Comparison of ENCODE assay signal across 11 cellular contexts in the genomic region with DNA sequence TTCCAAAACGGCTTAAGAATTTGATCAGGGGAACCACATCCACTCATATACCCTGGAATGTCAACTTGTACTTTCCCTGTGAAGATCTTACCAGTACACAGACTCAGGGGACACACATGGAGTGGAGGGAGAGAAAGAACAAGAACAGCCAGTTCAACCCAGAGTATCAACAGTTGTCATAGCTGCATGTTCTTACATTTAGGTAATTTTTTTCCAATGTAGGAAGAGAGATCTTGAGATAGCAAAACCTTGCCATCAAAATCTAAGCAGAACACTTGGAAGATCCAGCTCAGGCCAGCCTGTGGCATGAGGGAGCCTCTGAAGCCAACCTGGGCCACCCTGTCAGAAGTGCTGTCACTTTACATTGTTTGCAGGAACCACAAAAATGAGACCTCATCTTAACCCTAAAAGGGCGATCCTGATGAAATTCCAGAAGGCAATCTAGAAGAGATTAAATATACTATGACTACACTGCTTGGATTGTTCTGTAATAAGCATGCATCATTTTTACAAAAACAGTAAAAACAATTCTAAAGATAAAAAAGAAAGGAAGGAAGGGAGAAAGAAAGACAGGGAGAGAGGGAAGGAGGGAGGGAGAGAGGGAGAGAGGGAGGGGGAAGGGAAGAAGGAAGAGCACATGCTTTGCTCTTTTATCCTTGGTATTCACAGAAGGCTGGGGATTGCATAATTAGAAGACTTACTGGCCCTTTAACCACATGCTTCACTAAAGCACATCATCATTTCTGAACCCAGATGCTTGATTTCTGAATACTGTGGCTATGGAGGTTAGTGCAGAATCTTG.
DNase-seq lines count a peak whose midpoint lies in the region; ATAC-seq, FAIRE-seq and TF ChIP-seq lines count a peak whose summit lies in the region.
"Had no signal": no experiment of that assay in that cellular context is flagged by ENCODE, and none has a peak within 500 bp of the region (broad histone marks: within the 10 kb centered on the region; RNA-seq: fewer than 3 reads in every experiment).

No MANE protein-coding gene starts in this region.

- peak overlapping the region; percentile 38 for H3K27ac Mint-ChIP-seq in astrocyte (ENCODE audit: unreplicated experiment)
- H3K27ac Mint-ChIP-seq: CD8-positive, alpha-beta memory T cell had no signal

- H3K27me3 ChIP-seq in astrocyte (ENCODE audit: insufficient read depth, low read length) (no peaks in the 10 kb centered on the region), skeletal muscle satellite cell (ENCODE audit: control insufficient read depth, insufficient read depth, low read length) (no peaks in the 10 kb centered on the region)

- H3K36me3 Mint-ChIP-seq in astrocyte (ENCODE audit: low read depth, unreplicated experiment) = no peaks in the 10 kb centered on the region
- H3K36me3 Mint-ChIP-seq: CD8-positive, alpha-beta memory T cell had no signal

- H3K4me3 ChIP-seq in astrocyte (ENCODE audit: insufficient read depth, low read depth, low read length) = no peak overlapping the region
- H3K4me3 ChIP-seq in skeletal muscle satellite cell (ENCODE audit: low read length) = no peak overlapping the region

- H3K79me2 ChIP-seq in astrocyte (ENCODE audit: insufficient read depth, low read length) = no peaks in the 10 kb centered on the region

- peak overlapping the region; percentile 65 for H3K27ac ChIP-seq in astrocyte (ENCODE audit: low read depth, low read length)

- H3K4me1 ChIP-seq in astrocyte (ENCODE audit: insufficient read depth, low read length) (peaks cover 29% of the 10 kb centered on the region), skeletal muscle satellite cell (ENCODE audit: control insufficient read depth, insufficient read depth, low read length) (peaks cover 57% of the 10 kb centered on the region)

- H2AFZ ChIP-seq in astrocyte (ENCODE audit: low read depth, low read length) = no peak overlapping the region

- FAIRE-seq in astrocyte (lab: Jason Lieb, UNC) = peak; percentile 81

- no peak overlapping the region for H3K4me3 Mint-ChIP-seq in astrocyte (ENCODE audit: unreplicated experiment)
- H3K4me3 Mint-ChIP-seq: CD8-positive, alpha-beta memory T cell had no signal

- intact Hi-C loops in left ventricle myocardium superior (cut with micrococcal nuclease) = no loop called here

- no peaks in the 10 kb centered on the region for H3K9me3 ChIP-seq in astrocyte (ENCODE audit: insufficient read depth, low read depth, low read length)
- no peaks in the 10 kb centered on the region for H3K9me3 ChIP-seq in skeletal muscle satellite cell (replicated peaks; ENCODE audit: low read length)

- no peaks in the 10 kb centered on the region for H3K36me3 ChIP-seq in astrocyte (ENCODE audit: insufficient read depth, low read length)
- H3K36me3 ChIP-seq in skeletal muscle satellite cell (ENCODE audit: insufficient read depth, low read length) = no peaks in the 10 kb centered on the region

- ATAC-seq in left ventricle myocardium superior = peak; percentile 92
- no peak for ATAC-seq in GM21576 (IDR thresholded peaks at IDR 0.05; ENCODE audit: unreplicated experiment)
- ATAC-seq: esophagus mucosa had no signal

- H3K4me1 Mint-ChIP-seq in astrocyte (ENCODE audit: low read depth, unreplicated experiment) = peaks cover 23% of the 10 kb centered on the region
- H3K4me1 Mint-ChIP-seq: CD8-positive, alpha-beta memory T cell had no signal

- H4K20me1 ChIP-seq in astrocyte (ENCODE audit: insufficient read depth, low read length) = no peaks in the 10 kb centered on the region

- DNase-seq in ELR (ENCODE audit: low read depth) = peak; percentile 40
- peak; percentile 79 for DNase-seq in astrocyte (ENCODE audit: low read depth)
- DNase-seq in left ventricle myocardium superior = no peak
- DNase-seq in T-helper 9 cell = no peak
- DNase-seq in NCI-H146 treated with DMSO at 0.1 percent for 48 hours (lab: John Stamatoyannopoulos, UW; ENCODE audit: unreplicated experiment) = no peak
- no peak for DNase-seq in COLO668 (lab: John Stamatoyannopoulos, UW; ENCODE audit: unreplicated experiment)
- DNase-seq: CD8-positive, alpha-beta memory T cell; NCI-H1694 treated with DMSO at 0.1 percent for 48 hours had no signal

- peak overlapping the region; percentile 29 for H3K9ac ChIP-seq in astrocyte (ENCODE audit: low read length)
- H3K9ac ChIP-seq in skeletal muscle satellite cell (ENCODE audit: low read depth, low read length) = peak overlapping the region; percentile 68

- no peaks in the 10 kb centered on the region for H3K9me3 Mint-ChIP-seq in astrocyte (ENCODE audit: unreplicated experiment)

- TF ChIP-seq CTCF in astrocyte (IDR thresholded peaks at IDR 0.05; ENCODE audit: insufficient read depth, low read depth, low read length) = no peak

- H3K4me2 ChIP-seq in astrocyte (ENCODE audit: low read length) (peak overlapping the region; percentile 57), skeletal muscle satellite cell (ENCODE audit: low read length) (peak overlapping the region; percentile 6)

- H3K27me3 Mint-ChIP-seq in astrocyte (ENCODE audit: low read depth, unreplicated experiment) = no peaks in the 10 kb centered on the region

Comparison
In these comparisons a context has a peak if more than half of its experiments do, and no peak if none do; other contexts are left out.
1. DNase-seq: peak in ELR (single experiment) and astrocyte (single experiment); none in left ventricle myocardium superior (single experiment), T-helper 9 cell (single experiment), NCI-H146 treated with DMSO at 0.1 percent for 48 hours (single experiment) and COLO668 (single experiment).